30 cellular contexts compared by ENCODE assay signal in genomic region chr12:2652401-2653081, GRCh38.
A peak's percentile ranks its signal among the peaks of the same experiment; 100 is the strongest.
DNase-seq lines count a peak whose midpoint lies in the region; ATAC-seq, FAIRE-seq and TF ChIP-seq lines count a peak whose summit lies in the region.
"Had no signal": no experiment of that assay in that cellular context is flagged by ENCODE, and none has a peak within 500 bp of the region (broad histone marks: within the 10 kb centered on the region; RNA-seq: fewer than 3 reads in every experiment).

No MANE protein-coding gene starts in this region.

- no peak overlapping the region for H3K27ac Mint-ChIP-seq in endodermal cell
- H3K27ac Mint-ChIP-seq: activated CD4-positive, alpha-beta memory T cell treated with anti-CD3 and anti-CD28 coated beads for 36 hours; activated naive CD4-positive, alpha-beta T cell treated with anti-CD3 and anti-CD28 coated beads for 36 hours; activated T-helper 1 cell treated with anti-CD3 and anti-CD28 coated beads, Interleukin-12 subunit alpha, Interleukin-12 subunit beta, Interleukin-2, Interleukin-4 antibody, amounts not matched to agents 30 ng/mL and 10 ng/mL and 1 ng/mL, durations not matched to agents 14 hours and 24 hours and 36 hours; B cell; nephron progenitor cell; stimulated activated naive CD8-positive, alpha-beta T cell treated with anti-CD3 and anti-CD28 coated beads, Interleukin-15, Interleukin-2, amounts not matched to agents 100 ng/mL and 50 ng/mL, for 24 hours had no signal

- no peak overlapping the region for H3K27ac ChIP-seq in A549
- no peak overlapping the region for H3K27ac ChIP-seq in endodermal cell (ENCODE audit: low read depth, low read length)
- H3K27ac ChIP-seq: brain microvascular endothelial cell, heart right ventricle, ovary, skin epidermis, testis, vagina had no signal

- no peak for TF ChIP-seq POLR2A in A549 (IDR thresholded peaks at IDR 0.05; ENCODE audit: low read length)

- no peaks in the 10 kb centered on the region for H3K36me3 Mint-ChIP-seq in endodermal cell (ENCODE audit: low read depth)
- H3K36me3 Mint-ChIP-seq: activated CD4-positive, alpha-beta memory T cell treated with anti-CD3 and anti-CD28 coated beads for 36 hours had no signal

- H3K4me3 ChIP-seq in A549 (no peak overlapping the region), LNCaP clone FGC (ENCODE audit: low read depth, low read length) (no peak overlapping the region), endodermal cell (ENCODE audit: low read length) (no peak overlapping the region)
- H3K4me3 ChIP-seq: heart right ventricle, ovary, skin epidermis, testis, vagina had no signal

- no peak for TF ChIP-seq EP300 in A549 (IDR thresholded peaks at IDR 0.05)

- no peak overlapping the region for H3K4me2 ChIP-seq in A549

- 58% methylated on average over 19 of the region's 33 CpGs for WGBS in A549 (ENCODE audit: missing lambda C conversion rate)
- 79 to 80% methylated on average over 22 to 33 of the region's 33 CpGs for WGBS in endodermal cell (ENCODE audit: insufficient coverage in 1 of 2, insufficient read length in 1 of 2), 2 experiments

- no peaks in the 10 kb centered on the region for H3K27me3 ChIP-seq in endodermal cell (ENCODE audit: control insufficient read depth, insufficient read depth, low read length, poor library complexity, severe bottlenecking)
- H3K27me3 ChIP-seq: heart right ventricle, ovary, testis, vagina had no signal

- peak; percentile 45 to 51 for TF ChIP-seq RAD21 in A549 (conservative IDR thresholded peaks at IDR 0.05 in 1 of 2, IDR thresholded peaks at IDR 0.05 in 1 of 2)

- H3K4me1 ChIP-seq in A549 = no peaks in the 10 kb centered on the region
- H3K4me1 ChIP-seq in endodermal cell (ENCODE audit: control insufficient read depth, insufficient read depth, low read length) = no peaks in the 10 kb centered on the region
- H3K4me1 ChIP-seq: testis, vagina had no signal

- FAIRE-seq in A549 (lab: Jason Lieb, UNC) = no peak
- FAIRE-seq: endothelial cell of umbilical vein, frontal cortex, H54 had no signal

- no peak overlapping the region for H3K9ac ChIP-seq in endodermal cell (ENCODE audit: extremely low read depth, low read length, poor library complexity, severe bottlenecking)

- no peak overlapping the region for H3K4me3 Mint-ChIP-seq in endodermal cell
- H3K4me3 Mint-ChIP-seq: activated CD4-positive, alpha-beta memory T cell treated with anti-CD3 and anti-CD28 coated beads for 36 hours; activated naive CD4-positive, alpha-beta T cell treated with anti-CD3 and anti-CD28 coated beads for 36 hours; activated T-helper 1 cell treated with anti-CD3 and anti-CD28 coated beads, Interleukin-12 subunit alpha, Interleukin-12 subunit beta, Interleukin-2, Interleukin-4 antibody, amounts not matched to agents 30 ng/mL and 10 ng/mL and 1 ng/mL, durations not matched to agents 14 hours and 24 hours and 36 hours; B cell; nephron progenitor cell; stimulated activated naive CD8-positive, alpha-beta T cell treated with anti-CD3 and anti-CD28 coated beads, Interleukin-15, Interleukin-2, amounts not matched to agents 100 ng/mL and 50 ng/mL, for 24 hours had no signal

- peak; percentile 59 to 82; a peak in 4 of 6 replicates for ATAC-seq in A549
- ATAC-seq in GM18907 (IDR thresholded peaks at IDR 0.05; ENCODE audit: unreplicated experiment) = no peak
- ATAC-seq: activated CD4-positive, CD25-positive, alpha-beta regulatory T cell treated with anti-CD3 and anti-CD28 coated beads, Interleukin-2, amount 50 U/mL, for 24 hours had no signal

- peaks cover 5% of the 10 kb centered on the region for H3K27me3 Mint-ChIP-seq in endodermal cell (ENCODE audit: insufficient read depth)

- TF ChIP-seq CTCF in A549 (IDR thresholded peaks at IDR 0.05) (peak; percentile 27; the same call in 1 of the 3 replicates), LNCaP clone FGC (IDR thresholded peaks at IDR 0.05; ENCODE audit: control insufficient read depth, extremely low read depth, insufficient read depth) (0 out of 2 replicates have a peak, but pooled peaks have one; percentile 14), endodermal cell (conservative IDR thresholded peaks at IDR 0.05) (peak; percentile 78)

- no peaks in the 10 kb centered on the region for H3K9me3 Mint-ChIP-seq in endodermal cell
- H3K9me3 Mint-ChIP-seq: activated CD4-positive, alpha-beta memory T cell treated with anti-CD3 and anti-CD28 coated beads for 36 hours; activated naive CD4-positive, alpha-beta T cell treated with anti-CD3 and anti-CD28 coated beads for 36 hours; activated T-helper 1 cell treated with anti-CD3 and anti-CD28 coated beads, Interleukin-12 subunit alpha, Interleukin-12 subunit beta, Interleukin-2, Interleukin-4 antibody, amounts not matched to agents 30 ng/mL and 10 ng/mL and 1 ng/mL, durations not matched to agents 14 hours and 24 hours and 36 hours; stimulated activated naive CD8-positive, alpha-beta T cell treated with anti-CD3 and anti-CD28 coated beads, Interleukin-15, Interleukin-2, amounts not matched to agents 100 ng/mL and 50 ng/mL, for 24 hours had no signal

- CTCF ChIA-PET in A549 (lab: Yijun Ruan, JAX) = interaction anchor here (0.6 to 3.6 kb wide), 8 partner anchors 10 to 72 kb away, joined by 3 to 19 read pairs (median 4); no protein-coding TSS in a partner anchor

- 0 out of 3 replicates have a peak, but pooled peaks cover 3% of the 10 kb centered on the region for H3K9me3 ChIP-seq in A549
- no peaks in the 10 kb centered on the region for H3K9me3 ChIP-seq in endodermal cell (ENCODE audit: control insufficient read depth, low read length)
- H3K9me3 ChIP-seq: heart right ventricle, ovary, testis, vagina had no signal

- no peaks in the 10 kb centered on the region for H3K36me3 ChIP-seq in endodermal cell (ENCODE audit: control insufficient read depth, insufficient read depth, low read length)
- H3K36me3 ChIP-seq: brain microvascular endothelial cell, ovary had no signal

- DNase-seq in A549 (ENCODE audit: low read depth in 1 of 2, low spot score in 1 of 2) (peak in 1 of 2 experiments; percentile 20), LNCaP clone FGC (ENCODE audit: low read depth) (no peak), endodermal cell (peak; percentile 88), mesenteric fat pad (ENCODE audit: low spot score) (peak; percentile 83), NCI-H1092 (lab: John Stamatoyannopoulos, UW) (no peak), NCI-H82 treated with DMSO at 0.1 percent for 48 hours (lab: John Stamatoyannopoulos, UW; ENCODE audit: unreplicated experiment) (no peak)
- no peak for DNase-seq in activated CD8-positive, alpha-beta memory T cell treated with anti-CD3 and anti-CD28 coated beads for 24 hours
- DNase-seq: activated CD4-positive, alpha-beta memory T cell treated with anti-CD3 and anti-CD28 coated beads for 36 hours; activated CD8-positive, alpha-beta memory T cell treated with anti-CD3 and anti-CD28 coated beads, Interleukin-2, amount 50 U/mL, for 48 hours; activated naive CD4-positive, alpha-beta T cell treated with anti-CD3 and anti-CD28 coated beads for 36 hours; brain microvascular endothelial cell; DMS 273 treated with DMSO at 0.1 percent for 48 hours; EL; heart right ventricle; mammary epithelial cell; NCI-H446 treated with DMSO at 0.1 percent for 48 hours; NCI-H774; nephron progenitor cell; ovary; testis had no signal

- POLR2A ChIA-PET in A549 (lab: Yijun Ruan, JAX) = no interaction called here

- H3K4me1 Mint-ChIP-seq in endodermal cell = peaks cover 9% of the 10 kb centered on the region
- H3K4me1 Mint-ChIP-seq: B cell had no signal

TF ChIP-seq in A549, 52 proteins besides CTCF, POLR2A, EP300 and RAD21:
- TF ChIP-seq MAZ (IDR thresholded peaks at IDR 0.05; ENCODE audit: borderline replicate concordance, low read depth, low read length) (no peak), PHF8 (IDR thresholded peaks at IDR 0.05; ENCODE audit: borderline replicate concordance, low read depth) (no peak), POLR2AphosphoS2 (conservative IDR thresholded peaks at IDR 0.05; ENCODE audit: low read length) (no peak), MYC (IDR thresholded peaks at IDR 0.05; ENCODE audit: borderline replicate concordance, low read length) (no peak), MAFK (IDR thresholded peaks at IDR 0.05; ENCODE audit: partially characterized antibody) (no peak)

Comparison
In these comparisons a context has a peak if more than half of its experiments do, and no peak if none do; other contexts are left out.
1. DNase-seq: peak in endodermal cell (single experiment) and mesenteric fat pad (single experiment); none in LNCaP clone FGC (single experiment), NCI-H1092 (single experiment), activated CD8-positive, alpha-beta memory T cell treated with anti-CD3 and anti-CD28 coated beads for 24 hours (single experiment) and NCI-H82 treated with DMSO at 0.1 percent for 48 hours (single experiment).
2. CTCF ChIP-seq: peak in every context shown above with its lines; median percentile 78 in endodermal cell; 27 in A549; 14 in LNCaP clone FGC.